Comparison of ENCODE assay signal across 8 cellular contexts in the genomic region with DNA sequence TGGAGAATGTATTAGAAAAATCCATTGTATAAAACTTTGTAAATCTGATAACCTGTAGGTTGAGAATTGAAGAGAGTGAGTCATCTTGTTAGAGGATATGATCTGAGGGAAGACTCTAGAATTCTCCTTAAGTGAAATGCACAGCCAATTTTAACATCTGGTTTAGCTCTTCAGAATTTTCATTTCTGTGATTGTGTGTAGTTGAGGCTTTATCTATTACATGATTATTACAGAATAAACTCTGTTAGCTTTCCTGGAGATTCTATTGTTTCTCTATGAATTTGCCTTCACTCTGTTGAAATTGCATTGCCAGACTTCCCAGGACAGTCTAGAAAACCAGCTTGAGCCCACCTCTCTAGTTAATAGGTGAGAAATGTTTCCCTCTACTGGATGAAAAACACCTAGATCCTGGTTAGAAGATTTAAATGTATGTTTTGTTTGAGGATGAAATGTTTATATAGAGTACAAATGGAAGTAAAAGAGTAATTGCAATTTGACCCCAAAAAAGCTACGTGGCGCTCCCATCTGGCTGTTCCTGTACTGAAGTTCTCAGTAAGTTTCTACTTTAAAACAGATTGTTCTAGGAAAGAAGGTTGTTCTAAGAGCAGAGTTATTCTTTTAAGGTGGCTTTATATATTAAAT. TPM values are rescaled to one million over a fixed set of nuclear protein-coding genes. Genes with fewer than 3 reads are reported as not detected.
DNase-seq lines count a peak whose midpoint lies in the region; ATAC-seq and TF ChIP-seq lines count a peak whose summit lies in the region.

No MANE protein-coding gene starts in this region.

- peak overlapping the region; percentile 32 for H3K9ac ChIP-seq in mucosa of stomach (ENCODE audit: low read length)

- peak; percentile 29 for DNase-seq in NOMO-1 treated with DMSO at 0.1 percent for 48 hours (lab: John Stamatoyannopoulos, UW; ENCODE audit: unreplicated experiment)
- no peak for DNase-seq in NOMO-1 treated with dmso at 0.1 percent for 144 hours (lab: John Stamatoyannopoulos, UW; ENCODE audit: unreplicated experiment)
- DNase-seq in NCI-H2227 (lab: John Stamatoyannopoulos, UW; ENCODE audit: unreplicated experiment): peak; percentile 43
- no peak for DNase-seq in breast epithelium (ENCODE audit: low spot score in 2 of 2)
- DNase-seq in GM13976 (ENCODE audit: low spot score): no peak

- TF ChIP-seq POLR2A in breast epithelium (IDR thresholded peaks at IDR 0.05): no peak

- H3K27me3 ChIP-seq in breast epithelium: no peaks in the 10 kb centered on the region
- no peaks in the 10 kb centered on the region for H3K27me3 ChIP-seq in mucosa of stomach (ENCODE audit: control insufficient read depth, insufficient read depth, low read length)

- TF ChIP-seq CTCF in breast epithelium (IDR thresholded peaks at IDR 0.05) (peak in 1 of 3 donors; percentile 23), GM13976 (IDR thresholded peaks at IDR 0.05; ENCODE audit: borderline replicate concordance, control extremely low read depth, extremely low read depth, insufficient read depth, missing control alignments) (no peak)

- in situ Hi-C loops in GM13976 (cut with MboI; ENCODE audit: low sequenced_read_pairs, unreplicated experiment): loop anchor here (25.0 kb wide), 1 partner anchor 243 kb away; no protein-coding TSS in a partner anchor

- H3K36me3 ChIP-seq in breast epithelium (no peaks in the 10 kb centered on the region), mucosa of stomach (ENCODE audit: control insufficient read depth, insufficient read depth, low read length) (no peaks in the 10 kb centered on the region)

- intact Hi-C loops in breast epithelium (cut with DNase I; ENCODE audit: low total_unique reads): no loop called here

- ATAC-seq in GM19452 (IDR thresholded peaks at IDR 0.05; ENCODE audit: unreplicated experiment) (no peak), GM21526 (IDR thresholded peaks at IDR 0.05; ENCODE audit: low FRiP score, unreplicated experiment) (no peak)

- peak overlapping the region; percentile 85 to 94 (median 89) for H3K4me3 ChIP-seq in breast epithelium
- no peak overlapping the region for H3K4me3 ChIP-seq in mucosa of stomach (ENCODE audit: low read length)

- H3K4me1 ChIP-seq in breast epithelium (peaks cover 0 to 8% of the 10 kb centered on the region in 2 donors), mucosa of stomach (ENCODE audit: control insufficient read depth, insufficient read depth, low read length) (peaks cover 26% of the 10 kb centered on the region)

- H3K9me3 ChIP-seq in breast epithelium (no peaks in the 10 kb centered on the region), mucosa of stomach (ENCODE audit: control insufficient read depth, low read length) (no peaks in the 10 kb centered on the region)

- H3K27ac ChIP-seq in breast epithelium: peak overlapping the region; percentile 96 to 97

RNA-seq across cellular contexts. Expression of a gene that starts 2.9 kb away (rescaled TPM):
- 10 to 100 TPM; 51.1 to 94.3 (median 72.4) TPM for total RNA-seq in breast epithelium

Comparison
In these comparisons a context has a peak if more than half of its experiments do, and no peak if none do; other contexts are left out.
1. DNase-seq: peak in NOMO-1 treated with DMSO at 0.1 percent for 48 hours (single experiment) and NCI-H2227 (single experiment); none in NOMO-1 treated with dmso at 0.1 percent for 144 hours (single experiment), breast epithelium (0 of 2) and GM13976 (single experiment).